In the genomic region with DNA sequence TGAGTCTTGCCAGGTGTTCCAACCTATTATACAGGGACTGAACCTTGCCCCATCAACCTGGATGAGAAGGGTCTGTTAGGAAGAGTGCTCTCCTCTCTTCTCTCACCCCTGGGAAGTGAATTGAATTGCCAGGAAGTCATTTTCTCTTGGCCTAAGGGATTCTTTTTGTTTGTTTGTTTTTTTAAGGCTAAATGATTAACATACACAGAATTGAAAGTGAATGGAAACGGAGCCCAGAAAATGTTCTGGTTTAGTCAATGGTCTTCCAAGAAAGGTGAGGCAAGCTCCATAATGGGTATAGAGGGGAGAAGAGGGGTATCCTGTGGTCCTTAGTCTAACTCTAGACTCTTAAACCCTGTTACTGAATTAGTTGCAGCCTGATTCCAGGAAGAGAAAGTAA, we compare ENCODE assay signal across 14 cellular contexts.
A peak's percentile ranks its signal among the peaks of the same experiment; 100 is the strongest.
DNase-seq lines count a peak whose midpoint lies in the region; ATAC-seq and TF ChIP-seq lines count a peak whose summit lies in the region.
"Had no signal": no experiment of that assay in that cellular context is flagged by ENCODE, and none has a peak within 500 bp of the region (broad histone marks: within the 10 kb centered on the region; RNA-seq: fewer than 3 reads in every experiment).

No MANE protein-coding gene starts in this region.

- in situ Hi-C loops in Caki2 (cut with HindIII; ENCODE audit: low pct_unique_long_range_greater_than_20kb, low sequenced_read_pairs), result no loop called here

- ATAC-seq in WTC11, result peak; percentile 61
- ATAC-seq: GM23338 had no signal

- no peaks in the 10 kb centered on the region for H3K36me3 Mint-ChIP-seq in WTC11
- no peaks in the 10 kb centered on the region for H3K36me3 Mint-ChIP-seq in activated CD4-positive, alpha-beta memory T cell treated with anti-CD3 and anti-CD28 coated beads for 36 hours
- H3K36me3 Mint-ChIP-seq: CD4-positive, alpha-beta memory T cell had no signal

- intact Hi-C loops in activated CD4-positive, alpha-beta memory T cell treated with anti-CD3 and anti-CD28 coated beads for 36 hours (cut with micrococcal nuclease), result no loop called here
- intact Hi-C loops in cardiac septum (cut with DNase I), result no loop called here

- POLR2A ChIA-PET in WTC11 (lab: Charles Lee), result no interaction called here
- POLR2A ChIA-PET in activated CD4-positive, alpha-beta memory T cell treated with anti-CD3 and anti-CD28 coated beads for 36 hours (lab: Charles Lee), result no interaction called here

- H3K4me1 Mint-ChIP-seq in WTC11, result peaks cover 14% of the 10 kb centered on the region
- H3K4me1 Mint-ChIP-seq in activated CD4-positive, alpha-beta memory T cell treated with anti-CD3 and anti-CD28 coated beads for 36 hours (ENCODE audit: low read depth), result no peaks in the 10 kb centered on the region
- H3K4me1 Mint-ChIP-seq: CD4-positive, alpha-beta memory T cell; GM23338 had no signal

- no peak for TF ChIP-seq CTCF in WTC11 (IDR thresholded peaks at IDR 0.05)

- H3K27me3 Mint-ChIP-seq in WTC11 (ENCODE audit: low read depth), result no peaks in the 10 kb centered on the region
- H3K27me3 Mint-ChIP-seq in activated CD4-positive, alpha-beta memory T cell treated with anti-CD3 and anti-CD28 coated beads for 36 hours, result no peaks in the 10 kb centered on the region

- CTCF ChIA-PET in WTC11 (lab: Charles Lee), result no interaction called here
- CTCF ChIA-PET in activated CD4-positive, alpha-beta memory T cell treated with anti-CD3 and anti-CD28 coated beads for 36 hours (lab: Charles Lee), result no interaction called here

- H3K27ac Mint-ChIP-seq in WTC11, result no peak overlapping the region
- H3K27ac Mint-ChIP-seq in activated CD4-positive, alpha-beta memory T cell treated with anti-CD3 and anti-CD28 coated beads for 36 hours, result no peak overlapping the region
- H3K27ac Mint-ChIP-seq: CD4-positive, alpha-beta memory T cell; GM23338; HFFc6 had no signal

- H3K4me3 Mint-ChIP-seq in WTC11, result no peak overlapping the region
- H3K4me3 Mint-ChIP-seq in activated CD4-positive, alpha-beta memory T cell treated with anti-CD3 and anti-CD28 coated beads for 36 hours, result no peak overlapping the region
- H3K4me3 Mint-ChIP-seq: CD4-positive, alpha-beta memory T cell; GM23338; HFFc6 had no signal

- peaks cover 18% of the 10 kb centered on the region for H3K9me3 Mint-ChIP-seq in WTC11
- H3K9me3 Mint-ChIP-seq in activated CD4-positive, alpha-beta memory T cell treated with anti-CD3 and anti-CD28 coated beads for 36 hours, result no peaks in the 10 kb centered on the region
- H3K9me3 Mint-ChIP-seq: GM23338 had no signal

- peak; percentile 21 for DNase-seq in Caki2 (ENCODE audit: low read depth)
- peak; percentile 23 for DNase-seq in DMS53 (lab: John Stamatoyannopoulos, UW)
- DNase-seq in WTC11 (ENCODE audit: low spot score), result no peak
- peak; percentile 57 for DNase-seq in renal cortical epithelial cell (ENCODE audit: low read depth)
- no peak for DNase-seq in activated CD4-positive, alpha-beta memory T cell treated with anti-CD3 and anti-CD28 coated beads for 36 hours
- no peak for DNase-seq in cardiac septum (ENCODE audit: low spot score)
- DNase-seq: C1 segment of cervical spinal cord; CD4-positive, alpha-beta memory T cell; COR-L47; DMS153; DMS79 treated with DMSO at 0.1 percent for 48 hours; GF-D8; HFFc6 had no signal

TF ChIP-seq in WTC11, 78 proteins besides CTCF, POLR2A, EP300 and RAD21 (continues in another document):
- TF ChIP-seq NFATC4 (CRISPR knock-in tag; IDR thresholded peaks at IDR 0.05), result no peak
- TF ChIP-seq, protein P1, sequence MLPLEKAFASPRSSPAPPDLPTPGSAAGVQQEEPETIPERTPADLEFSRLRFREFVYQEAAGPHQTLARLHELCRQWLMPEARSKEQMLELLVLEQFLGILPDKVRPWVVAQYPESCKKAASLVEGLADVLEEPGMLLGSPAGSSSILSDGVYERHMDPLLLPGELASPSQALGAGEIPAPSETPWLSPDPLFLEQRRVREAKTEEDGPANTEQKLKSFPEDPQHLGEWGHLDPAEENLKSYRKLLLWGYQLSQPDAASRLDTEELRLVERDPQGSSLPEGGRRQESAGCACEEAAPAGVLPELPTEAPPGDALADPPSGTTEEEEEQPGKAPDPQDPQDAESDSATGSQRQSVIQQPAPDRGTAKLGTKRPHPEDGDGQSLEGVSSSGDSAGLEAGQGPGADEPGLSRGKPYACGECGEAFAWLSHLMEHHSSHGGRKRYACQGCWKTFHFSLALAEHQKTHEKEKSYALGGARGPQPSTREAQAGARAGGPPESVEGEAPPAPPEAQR (CRISPR knock-in tag; IDR thresholded peaks at IDR 0.05), result no peak
- TF ChIP-seq, protein P2, sequence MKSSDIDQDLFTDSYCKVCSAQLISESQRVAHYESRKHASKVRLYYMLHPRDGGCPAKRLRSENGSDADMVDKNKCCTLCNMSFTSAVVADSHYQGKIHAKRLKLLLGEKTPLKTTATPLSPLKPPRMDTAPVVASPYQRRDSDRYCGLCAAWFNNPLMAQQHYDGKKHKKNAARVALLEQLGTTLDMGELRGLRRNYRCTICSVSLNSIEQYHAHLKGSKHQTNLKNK (CRISPR knock-in tag; IDR thresholded peaks at IDR 0.05), result no peak
- no peak for TF ChIP-seq ZNF138 (CRISPR knock-in tag; conservative IDR thresholded peaks at IDR 0.05)
- no peak for TF ChIP-seq ZNF425 (CRISPR knock-in tag; conservative IDR thresholded peaks at IDR 0.05)
- TF ChIP-seq, protein P3, sequence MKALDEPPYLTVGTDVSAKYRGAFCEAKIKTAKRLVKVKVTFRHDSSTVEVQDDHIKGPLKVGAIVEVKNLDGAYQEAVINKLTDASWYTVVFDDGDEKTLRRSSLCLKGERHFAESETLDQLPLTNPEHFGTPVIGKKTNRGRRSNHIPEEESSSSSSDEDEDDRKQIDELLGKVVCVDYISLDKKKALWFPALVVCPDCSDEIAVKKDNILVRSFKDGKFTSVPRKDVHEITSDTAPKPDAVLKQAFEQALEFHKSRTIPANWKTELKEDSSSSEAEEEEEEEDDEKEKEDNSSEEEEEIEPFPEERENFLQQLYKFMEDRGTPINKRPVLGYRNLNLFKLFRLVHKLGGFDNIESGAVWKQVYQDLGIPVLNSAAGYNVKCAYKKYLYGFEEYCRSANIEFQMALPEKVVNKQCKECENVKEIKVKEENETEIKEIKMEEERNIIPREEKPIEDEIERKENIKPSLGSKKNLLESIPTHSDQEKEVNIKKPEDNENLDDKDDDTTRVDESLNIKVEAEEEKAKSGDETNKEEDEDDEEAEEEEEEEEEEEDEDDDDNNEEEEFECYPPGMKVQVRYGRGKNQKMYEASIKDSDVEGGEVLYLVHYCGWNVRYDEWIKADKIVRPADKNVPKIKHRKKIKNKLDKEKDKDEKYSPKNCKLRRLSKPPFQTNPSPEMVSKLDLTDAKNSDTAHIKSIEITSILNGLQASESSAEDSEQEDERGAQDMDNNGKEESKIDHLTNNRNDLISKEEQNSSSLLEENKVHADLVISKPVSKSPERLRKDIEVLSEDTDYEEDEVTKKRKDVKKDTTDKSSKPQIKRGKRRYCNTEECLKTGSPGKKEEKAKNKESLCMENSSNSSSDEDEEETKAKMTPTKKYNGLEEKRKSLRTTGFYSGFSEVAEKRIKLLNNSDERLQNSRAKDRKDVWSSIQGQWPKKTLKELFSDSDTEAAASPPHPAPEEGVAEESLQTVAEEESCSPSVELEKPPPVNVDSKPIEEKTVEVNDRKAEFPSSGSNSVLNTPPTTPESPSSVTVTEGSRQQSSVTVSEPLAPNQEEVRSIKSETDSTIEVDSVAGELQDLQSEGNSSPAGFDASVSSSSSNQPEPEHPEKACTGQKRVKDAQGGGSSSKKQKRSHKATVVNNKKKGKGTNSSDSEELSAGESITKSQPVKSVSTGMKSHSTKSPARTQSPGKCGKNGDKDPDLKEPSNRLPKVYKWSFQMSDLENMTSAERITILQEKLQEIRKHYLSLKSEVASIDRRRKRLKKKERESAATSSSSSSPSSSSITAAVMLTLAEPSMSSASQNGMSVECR (CRISPR knock-in tag; IDR thresholded peaks at IDR 0.05; ENCODE audit: borderline replicate concordance), result no peak
- no peak for TF ChIP-seq ZNF317 (CRISPR knock-in tag; IDR thresholded peaks at IDR 0.05; ENCODE audit: borderline replicate concordance, low read depth)
- no peak for TF ChIP-seq TP53 (CRISPR knock-in tag; IDR thresholded peaks at IDR 0.05)

Comparison
In these comparisons a context has a peak if more than half of its experiments do, and no peak if none do; other contexts are left out.
1. DNase-seq: peak in Caki2 (single experiment), DMS53 (single experiment) and renal cortical epithelial cell (single experiment); none in WTC11 (single experiment), activated CD4-positive, alpha-beta memory T cell treated with anti-CD3 and anti-CD28 coated beads for 36 hours (single experiment) and cardiac septum (single experiment).